7 cellular contexts compared by ENCODE assay signal in the genomic region with DNA sequence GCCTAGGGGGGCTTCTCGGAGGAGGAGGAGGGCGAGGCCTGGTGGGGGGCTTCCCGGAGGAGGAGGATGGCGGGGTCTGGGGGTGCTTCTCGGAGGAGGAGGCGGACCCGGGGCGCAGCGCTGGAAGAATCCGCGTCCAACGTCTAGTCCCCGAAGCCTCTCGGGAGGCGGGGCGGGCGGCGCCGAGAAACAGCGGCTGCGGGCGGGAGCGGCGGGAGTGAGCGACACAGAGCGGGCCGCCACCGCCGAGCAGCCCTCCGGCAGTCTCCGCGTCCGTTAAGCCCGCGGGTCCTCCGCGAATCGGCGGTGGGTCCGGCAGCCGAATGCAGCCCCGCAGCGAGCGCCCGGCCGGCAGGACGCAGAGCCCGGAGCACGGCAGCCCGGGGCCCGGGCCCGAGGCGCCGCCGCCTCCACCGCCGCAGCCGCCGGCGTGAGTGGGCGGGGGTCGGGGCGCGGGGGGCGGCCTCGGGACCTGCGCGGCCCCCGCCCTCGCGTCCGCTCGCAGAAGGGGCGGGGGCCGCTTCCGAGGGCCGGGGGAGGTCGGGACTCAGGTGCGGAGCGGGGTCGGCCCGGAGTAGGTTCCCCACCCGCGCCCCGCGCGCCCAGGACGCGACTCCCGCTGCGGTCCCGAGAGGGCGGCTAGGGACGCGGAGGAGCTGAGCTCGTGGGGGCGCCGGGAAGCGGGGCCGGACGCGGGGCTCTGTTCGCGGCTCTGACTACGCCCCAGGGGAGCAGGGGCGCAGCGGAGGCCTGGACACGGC. TPM values are rescaled to one million over a fixed set of nuclear protein-coding genes. Genes with fewer than 3 reads are reported as not detected.
A peak's percentile ranks its signal among the peaks of the same experiment; 100 is the strongest.
DNase-seq lines count a peak whose midpoint lies in the region; ATAC-seq and TF ChIP-seq lines count a peak whose summit lies in the region.

Gene KLHL17, plus strand, starts transcription at position 214 of the 761 bp plus-strand sequence. Its CDS starts 110 bp downstream, at position 324.

- H3K9me3 Mint-ChIP-seq in activated T-cell treated with anti-CD3 and anti-CD28 coated beads, Interleukin-2, amount 50 U/mL, for 72 hours: no peaks in the 10 kb centered on the region
- no peaks in the 10 kb centered on the region for H3K9me3 Mint-ChIP-seq in naive thymus-derived CD8-positive, alpha-beta T cell
- no peaks in the 10 kb centered on the region for H3K9me3 Mint-ChIP-seq in stimulated activated memory B cell treated with anti-CD40 and anti-IgM and Interleukin-4, amounts not matched to agents 10 μg/mL and 1 μg/mL and 100 μg/mL, for 72 hours

- peaks cover 18% of the 10 kb centered on the region for H3K4me1 Mint-ChIP-seq in activated T-cell treated with anti-CD3 and anti-CD28 coated beads, Interleukin-2, amount 50 U/mL, for 72 hours (ENCODE audit: low read depth)
- peaks cover 9 to 20% (median 19%) of the 10 kb centered on the region in 4 donors for H3K4me1 Mint-ChIP-seq in naive thymus-derived CD8-positive, alpha-beta T cell
- peaks cover 34% of the 10 kb centered on the region for H3K4me1 Mint-ChIP-seq in stimulated activated memory B cell treated with anti-CD40 and anti-IgM and Interleukin-4, amounts not matched to agents 10 μg/mL and 1 μg/mL and 100 μg/mL, for 72 hours

- peak within 1 kb of the TSS; percentile 86 to 98 for H3K4me3 Mint-ChIP-seq in activated T-cell treated with anti-CD3 and anti-CD28 coated beads, Interleukin-2, amount 50 U/mL, for 72 hours
- H3K4me3 Mint-ChIP-seq in naive thymus-derived CD8-positive, alpha-beta T cell: peak within 1 kb of the TSS; percentile 62 to 94 (median 90)
- H3K4me3 Mint-ChIP-seq in stimulated activated memory B cell treated with anti-CD40 and anti-IgM and Interleukin-4, amounts not matched to agents 10 μg/mL and 1 μg/mL and 100 μg/mL, for 72 hours: peak within 1 kb of the TSS; percentile 87

- DNase-seq in RKO (ENCODE audit: low spot score) (peak; percentile 79), fibroblast of gingiva (ENCODE audit: low read depth) (peak; percentile 66)
- DNase-seq in activated T-cell treated with anti-CD3 and anti-CD28 coated beads, Interleukin-2, amount 50 U/mL, for 72 hours: peak; percentile 89 to 91
- DNase-seq in naive thymus-derived CD8-positive, alpha-beta T cell: peak; percentile 52 to 83 (median 72)

- peak; percentile 38 for ATAC-seq in HG03095 (IDR thresholded peaks at IDR 0.05; ENCODE audit: unreplicated experiment)
- peak; percentile 63 to 68 for ATAC-seq in activated T-cell treated with anti-CD3 and anti-CD28 coated beads, Interleukin-2, amount 50 U/mL, for 72 hours (replicated peaks in 1 of 2)
- ATAC-seq in naive thymus-derived CD8-positive, alpha-beta T cell: peak; percentile 55 to 62
- peak; percentile 63 for ATAC-seq in stimulated activated memory B cell treated with anti-CD40 and anti-IgM and Interleukin-4, amounts not matched to agents 10 μg/mL and 1 μg/mL and 100 μg/mL, for 72 hours

- no peaks in the 10 kb centered on the region for H3K27me3 Mint-ChIP-seq in activated T-cell treated with anti-CD3 and anti-CD28 coated beads, Interleukin-2, amount 50 U/mL, for 72 hours (ENCODE audit: low read depth)
- no peaks in the 10 kb centered on the region for H3K27me3 Mint-ChIP-seq in naive thymus-derived CD8-positive, alpha-beta T cell
- no peaks in the 10 kb centered on the region for H3K27me3 Mint-ChIP-seq in stimulated activated memory B cell treated with anti-CD40 and anti-IgM and Interleukin-4, amounts not matched to agents 10 μg/mL and 1 μg/mL and 100 μg/mL, for 72 hours

- TF ChIP-seq CTCF in GM12875 (IDR thresholded peaks at IDR 0.05; ENCODE audit: borderline replicate concordance, insufficient read depth, low read depth, low read length): no peak

- POLR2A ChIA-PET in naive thymus-derived CD8-positive, alpha-beta T cell (lab: Charles Lee): interaction anchor here (1.6 kb wide), 1 partner anchor 16 kb away, joined by 4 read pairs; no protein-coding TSS in a partner anchor

- H3K36me3 Mint-ChIP-seq in activated T-cell treated with anti-CD3 and anti-CD28 coated beads, Interleukin-2, amount 50 U/mL, for 72 hours (ENCODE audit: insufficient read depth in 2 of 2): peaks cover 2 to 3% of the 10 kb centered on the region in 2 donors
- peaks cover 0 to 15% (median 0%) of the 10 kb centered on the region in 3 donors for H3K36me3 Mint-ChIP-seq in naive thymus-derived CD8-positive, alpha-beta T cell
- peaks cover 17% of the 10 kb centered on the region for H3K36me3 Mint-ChIP-seq in stimulated activated memory B cell treated with anti-CD40 and anti-IgM and Interleukin-4, amounts not matched to agents 10 μg/mL and 1 μg/mL and 100 μg/mL, for 72 hours

- H3K27ac Mint-ChIP-seq in activated T-cell treated with anti-CD3 and anti-CD28 coated beads, Interleukin-2, amount 50 U/mL, for 72 hours: no peak within 1 kb of the TSS
- H3K27ac Mint-ChIP-seq in naive thymus-derived CD8-positive, alpha-beta T cell: peak within 1 kb of the TSS in 7 of 10 donors; percentile 5 to 90 (median 74)
- peak within 1 kb of the TSS; percentile 74 for H3K27ac Mint-ChIP-seq in stimulated activated memory B cell treated with anti-CD40 and anti-IgM and Interleukin-4, amounts not matched to agents 10 μg/mL and 1 μg/mL and 100 μg/mL, for 72 hours

- H3K4me3 ChIP-seq in GM12875 (ENCODE audit: low read depth, low read length): peak within 1 kb of the TSS; percentile 66

RNA-seq across cellular contexts. Expression of gene KLHL17, which starts in this region (rescaled TPM):
- 10 to 100 TPM; 12.7 to 22.8 TPM for total RNA-seq in activated T-cell treated with anti-CD3 and anti-CD28 coated beads, Interleukin-2, amount 50 U/mL, for 72 hours
- total RNA-seq in naive thymus-derived CD8-positive, alpha-beta T cell: 10 to 100 TPM; 36.4 to 37.4 TPM
- polyA plus RNA-seq in naive thymus-derived CD8-positive, alpha-beta T cell: 1 to 10 TPM in 2 of 3 donors, under 1 TPM in 1; 0.94 to 2.0 (median 1.1) TPM

Comparison
In these comparisons a context has a peak if more than half of its experiments do, and no peak if none do; other contexts are left out.
1. Peak in every context shown above with its lines: DNase-seq, ATAC-seq and H3K4me3 ChIP-seq.